9 cellular contexts compared by ENCODE assay signal in genomic region chr15:50181206-50181982, GRCh38. TPM values are rescaled to one million over a fixed set of nuclear protein-coding genes. Genes with fewer than 3 reads are reported as not detected.
DNase-seq lines count a peak whose midpoint lies in the region; ATAC-seq and TF ChIP-seq lines count a peak whose summit lies in the region.
"Had no signal": no experiment of that assay in that cellular context is flagged by ENCODE, and none has a peak within 500 bp of the region (broad histone marks: within the 10 kb centered on the region; RNA-seq: fewer than 3 reads in every experiment).

No MANE protein-coding gene starts in this region.

- no peak overlapping the region for H2BK20ac ChIP-seq in IMR-90 (ENCODE audit: low read depth, low read length)

- peaks cover 0 to 2% (median 0%) of the 10 kb centered on the region in 3 donors for H3K36me3 Mint-ChIP-seq in naive thymus-derived CD8-positive, alpha-beta T cell

- H2BK5ac ChIP-seq in IMR-90 (ENCODE audit: low read depth, low read length, poor library complexity, severe bottlenecking), result no peak overlapping the region

- intact Hi-C loops in IMR-90 (cut with micrococcal nuclease), result no loop called here
- intact Hi-C loops in mammary epithelial cell (cut with micrococcal nuclease), result loop anchor here (10.0 kb wide), 2 partner anchors 63 to 243 kb away; partner anchors contain the start of gene USP8

- peaks cover 0 to 5% (median 0%) of the 10 kb centered on the region in 11 experiments; a peak in 1 of 22 replicates for H3K36me3 ChIP-seq in BLaER1 treated with 17β-estradiol and CSF1 and Interleukin-3, amounts not matched to agents 10 nM and 100 nM
- no peaks in the 10 kb centered on the region for H3K36me3 ChIP-seq in IMR-90 (ENCODE audit: control insufficient read depth, insufficient read depth, low read length)
- H3K36me3 ChIP-seq in mammary epithelial cell (ENCODE audit: insufficient read depth, low read length), result no peaks in the 10 kb centered on the region

- H3K9ac ChIP-seq in BLaER1 treated with 17β-estradiol and CSF1 and Interleukin-3, amounts not matched to agents 10 nM and 100 nM, result peak overlapping the region in 3 of 11 experiments; percentile 71 to 79 (median 74); a peak in 6 of 22 replicates
- H3K9ac ChIP-seq in IMR-90 (ENCODE audit: low read depth, low read length), result no peak overlapping the region
- no peak overlapping the region for H3K9ac ChIP-seq in mammary epithelial cell (ENCODE audit: insufficient read depth, low read length)

- H3K9me3 ChIP-seq in BLaER1 treated with 17β-estradiol and CSF1 and Interleukin-3, amounts not matched to agents 10 nM and 100 nM (replicated peaks in 1 of 11), result peaks cover 0 to 2% (median 0%) of the 10 kb centered on the region in 11 experiments; a peak in 1 of 22 replicates
- H3K9me3 ChIP-seq in IMR-90 (ENCODE audit: control insufficient read depth, insufficient read depth, low read length) (no peaks in the 10 kb centered on the region), mammary epithelial cell (replicated peaks; ENCODE audit: insufficient read depth, low read length) (no peaks in the 10 kb centered on the region)
- H3K9me3 ChIP-seq: mucosa of descending colon had no signal

- peak overlapping the region; percentile 87 to 100 (median 96) for H3K4me2 ChIP-seq in BLaER1 treated with 17β-estradiol and CSF1 and Interleukin-3, amounts not matched to agents 10 nM and 100 nM
- peak overlapping the region; percentile 98 for H3K4me2 ChIP-seq in IMR-90 (ENCODE audit: low read depth, low read length)
- peak overlapping the region; percentile 96 for H3K4me2 ChIP-seq in mammary epithelial cell (ENCODE audit: insufficient read depth, low read depth, low read length)

- POLR2A ChIA-PET in IMR-90 (lab: Charles Lee; ENCODE audit: unreplicated experiment), result no interaction called here
- POLR2A ChIA-PET in naive thymus-derived CD8-positive, alpha-beta T cell (lab: Charles Lee), result interaction anchor here (0.5 to 1.0 kb wide), 2 partner anchors 108 to 175 kb away, joined by 3 to 4 read pairs; no protein-coding TSS in a partner anchor

- no peaks in the 10 kb centered on the region for H3K79me2 ChIP-seq in mammary epithelial cell (ENCODE audit: insufficient read depth, low read length)

- H3K4me3 ChIP-seq in BLaER1 treated with 17β-estradiol and CSF1 and Interleukin-3, amounts not matched to agents 10 nM and 100 nM, result peak overlapping the region; percentile 59 to 81 (median 73)
- peak overlapping the region; percentile 78 for H3K4me3 ChIP-seq in IMR-90 (ENCODE audit: insufficient read depth, low read depth, low read length)
- H3K4me3 ChIP-seq in mammary epithelial cell (replicated peaks in 1 of 3; ENCODE audit: insufficient read depth in 1 of 3, low read depth in 2 of 3, low read length in 3 of 3), result peak overlapping the region; percentile 40 to 60 (median 46)

- peak overlapping the region in 1 of 10 donors; percentile 35 for H3K27ac Mint-ChIP-seq in naive thymus-derived CD8-positive, alpha-beta T cell

- DNase-seq in IMR-90 (no peak), mammary epithelial cell (no peak), Kasumi-1 (lab: John Stamatoyannopoulos, UW) (no peak)
- DNase-seq in naive thymus-derived CD8-positive, alpha-beta T cell, result no peak
- no peak for DNase-seq in stimulated activated CD4-positive, alpha-beta T cell treated with anti-CD3 and anti-CD28 coated beads, Interleukin-2, amount 100 ng/mL, for 24 hours

- no peak overlapping the region for H4K5ac ChIP-seq in IMR-90 (ENCODE audit: low read depth, low read length)

- H3K56ac ChIP-seq in IMR-90 (ENCODE audit: extremely low read depth, insufficient read depth, low read length), result no peak overlapping the region

- TF ChIP-seq POLR2A in IMR-90 (IDR thresholded peaks at IDR 0.05; ENCODE audit: low read depth, low read length), result no peak

- H3K4me3 Mint-ChIP-seq in naive thymus-derived CD8-positive, alpha-beta T cell, result peak overlapping the region; percentile 55 to 93 (median 74)

- no peak for TF ChIP-seq RAD21 in IMR-90 (IDR thresholded peaks at IDR 0.05; ENCODE audit: low read length)

- CTCF ChIA-PET in IMR-90 (lab: Yijun Ruan, JAX), result interaction anchor here (0.5 to 1.0 kb wide), 2 partner anchors 9 to 101 kb away, joined by 3 read pairs; no protein-coding TSS in a partner anchor
- CTCF ChIA-PET in mammary epithelial cell (lab: Charles Lee; ENCODE audit: low non-redundant PET), result interaction anchor here (0.5 to 1.0 kb wide), 3 partner anchors 33 to 728 kb away, joined by 3 to 4 read pairs (median 4); no protein-coding TSS in a partner anchor

- no peak overlapping the region for H2AK5ac ChIP-seq in IMR-90 (ENCODE audit: low read depth, low read length)

- in situ Hi-C loops in IMR-90 (cut with MboI; ENCODE audit: low sequenced_read_pairs) (no loop called here), mammary epithelial cell (cut with MboI; ENCODE audit: low sequenced_read_pairs in 2 of 2) (no loop called here)

- H3K9me1 ChIP-seq in IMR-90 (ENCODE audit: insufficient read depth, low read length), result no peaks in the 10 kb centered on the region

- peaks cover 3 to 33% (median 19%) of the 10 kb centered on the region in 11 experiments; a peak in 15 of 22 replicates for H3K27me3 ChIP-seq in BLaER1 treated with 17β-estradiol and CSF1 and Interleukin-3, amounts not matched to agents 10 nM and 100 nM
- H3K27me3 ChIP-seq in IMR-90 (ENCODE audit: control insufficient read depth, insufficient read depth, low read length) (peaks cover 51% of the 10 kb centered on the region), mammary epithelial cell (ENCODE audit: insufficient read depth, low read length) (no peaks in the 10 kb centered on the region)

- H3K23ac ChIP-seq in IMR-90 (ENCODE audit: low read depth, low read length), result no peak overlapping the region

- no peak overlapping the region for H3K27ac ChIP-seq in BLaER1 treated with 17β-estradiol and CSF1 and Interleukin-3, amounts not matched to agents 10 nM and 100 nM
- no peak overlapping the region for H3K27ac ChIP-seq in IMR-90 (ENCODE audit: insufficient read depth, low read length)
- no peak overlapping the region for H3K27ac ChIP-seq in mammary epithelial cell (ENCODE audit: insufficient read depth, low read depth, low read length)

- no peak overlapping the region for H2AK9ac ChIP-seq in IMR-90 (replicated peaks; ENCODE audit: low read depth, low read length, poor library complexity)

- H4K8ac ChIP-seq in IMR-90 (ENCODE audit: low read depth in 2 of 2, low read length in 2 of 2), result no peak overlapping the region

- H3K9me3 Mint-ChIP-seq in naive thymus-derived CD8-positive, alpha-beta T cell, result no peaks in the 10 kb centered on the region

- H2AFZ ChIP-seq in IMR-90 (replicated peaks; ENCODE audit: low read length, poor library complexity) (peak overlapping the region; percentile 92), mammary epithelial cell (ENCODE audit: low read depth, low read length) (peak overlapping the region; percentile 82)

- H4K91ac ChIP-seq in IMR-90 (ENCODE audit: insufficient read depth, low read depth, low read length), result no peak overlapping the region

- 77% methylated on average over 6 of the region's 18 CpGs; no CpG with 5 or more reads in 1 of the 2 experiments for WGBS in IMR-90 (ENCODE audit: extremely low coverage in 2 of 2, insufficient read length in 1 of 2), 2 experiments
- 43% methylated on average over 15 of the region's 18 CpGs for WGBS in mammary epithelial cell (ENCODE audit: low coverage, missing lambda C conversion rate)

- H3K18ac ChIP-seq in IMR-90 (ENCODE audit: low read depth, low read length), result no peak overlapping the region

- peaks cover 9 to 15% (median 13%) of the 10 kb centered on the region in 4 donors for H3K4me1 Mint-ChIP-seq in naive thymus-derived CD8-positive, alpha-beta T cell

- H3K27me3 Mint-ChIP-seq in naive thymus-derived CD8-positive, alpha-beta T cell, result peaks cover 12 to 56% (median 29%) of the 10 kb centered on the region in 5 donors

- BruUV-seq in IMR-90 (replicated peaks; lab: Mats Ljungman, UMichigan) (no TSS peak), mammary epithelial cell (replicated peaks; lab: Mats Ljungman, UMichigan) (no TSS peak)

- no peaks in the 10 kb centered on the region; a peak in 1 of 22 replicates for H4K20me1 ChIP-seq in BLaER1 treated with 17β-estradiol and CSF1 and Interleukin-3, amounts not matched to agents 10 nM and 100 nM
- H4K20me1 ChIP-seq in IMR-90 (ENCODE audit: insufficient read depth, low read length) (no peaks in the 10 kb centered on the region), mammary epithelial cell (ENCODE audit: insufficient read depth, low read length) (no peaks in the 10 kb centered on the region)

- H2BK120ac ChIP-seq in IMR-90 (ENCODE audit: low read depth, low read length), result no peak overlapping the region

- H3K4me1 ChIP-seq in BLaER1 treated with 17β-estradiol and CSF1 and Interleukin-3, amounts not matched to agents 10 nM and 100 nM, result peaks cover 7 to 54% (median 26%) of the 10 kb centered on the region in 10 experiments; a peak in 18 of 20 replicates
- H3K4me1 ChIP-seq in IMR-90 (ENCODE audit: control insufficient read depth, insufficient read depth, low read length) (peaks cover 3% of the 10 kb centered on the region; the same call in 1 of the 2 replicates), mammary epithelial cell (ENCODE audit: insufficient read depth, low read length) (peaks cover 11% of the 10 kb centered on the region)

- no peak overlapping the region for H3K14ac ChIP-seq in IMR-90 (replicated peaks; ENCODE audit: low read depth, low read length)

- H2BK15ac ChIP-seq in IMR-90 (ENCODE audit: low read depth, low read length), result no peak overlapping the region

- ATAC-seq in IMR-90 (ENCODE audit: low read depth), result no peak
- ATAC-seq in naive thymus-derived CD8-positive, alpha-beta T cell, result no peak
- no peak for ATAC-seq in HG02678 (IDR thresholded peaks at IDR 0.05; ENCODE audit: unreplicated experiment)
- no peak for ATAC-seq in HG02571 (IDR thresholded peaks at IDR 0.05; ENCODE audit: unreplicated experiment)

- no peak overlapping the region for H3K4ac ChIP-seq in IMR-90 (ENCODE audit: low read depth, low read length)

- H3K79me1 ChIP-seq in IMR-90 (ENCODE audit: low read depth in 1 of 2, low read length in 2 of 2), result no peaks in the 10 kb centered on the region

- dilution Hi-C loops in IMR-90 (cut with HindIII; ENCODE audit: low sequenced_read_pairs, unreplicated experiment) (no loop called here), mammary epithelial cell (cut with HindIII; ENCODE audit: low sequenced_read_pairs) (no loop called here)

- no peak for TF ChIP-seq CTCF in IMR-90 (conservative IDR thresholded peaks at IDR 0.05; ENCODE audit: low read depth, low read length)
- TF ChIP-seq CTCF in mammary epithelial cell (conservative IDR thresholded peaks at IDR 0.05 in 1 of 2, IDR thresholded peaks at IDR 0.05 in 1 of 2; ENCODE audit: extremely low read depth in 1 of 2, insufficient read depth in 1 of 2, low read depth in 1 of 2, low read length in 2 of 2), result no peak

RNA-seq across cellular contexts. Expression of gene SLC27A2, which starts 0.6 kb away (rescaled TPM):
- under 0.01 TPM in 1 of 2 replicates, not detected in the other for total RNA-seq in IMR-90 (2012; rRNA removed)
- not detected in 2 replicates for polyA plus RNA-seq in IMR-90 (2012; rRNA removed)
- 0.03 TPM in 1 of 2 replicates, not detected in the other for polyA plus RNA-seq in IMR-90 (2012; cell fraction: cytosol; rRNA removed)
- not detected in 2 replicates for polyA plus RNA-seq in IMR-90 (2012; cell fraction: nucleus; rRNA removed; ENCODE audit: low replicate concordance)
- total RNA-seq in mammary epithelial cell, result 10 to 100 TPM in 1 of 2 donors, under 1 TPM in 1; 0.31 to 19.7 TPM
- 0.42 TPM for polyA plus RNA-seq in mammary epithelial cell
- polyA minus RNA-seq in mammary epithelial cell, result 4.1 TPM
- total RNA-seq in naive thymus-derived CD8-positive, alpha-beta T cell, result under 1 TPM; 0.16 to 0.21 TPM
- polyA plus RNA-seq in naive thymus-derived CD8-positive, alpha-beta T cell, result under 1 TPM in 1 of 3 donors, not detected in 2; 0.74 TPM
